ENCODE assay signal across 1 cellular context in the genomic region with DNA sequence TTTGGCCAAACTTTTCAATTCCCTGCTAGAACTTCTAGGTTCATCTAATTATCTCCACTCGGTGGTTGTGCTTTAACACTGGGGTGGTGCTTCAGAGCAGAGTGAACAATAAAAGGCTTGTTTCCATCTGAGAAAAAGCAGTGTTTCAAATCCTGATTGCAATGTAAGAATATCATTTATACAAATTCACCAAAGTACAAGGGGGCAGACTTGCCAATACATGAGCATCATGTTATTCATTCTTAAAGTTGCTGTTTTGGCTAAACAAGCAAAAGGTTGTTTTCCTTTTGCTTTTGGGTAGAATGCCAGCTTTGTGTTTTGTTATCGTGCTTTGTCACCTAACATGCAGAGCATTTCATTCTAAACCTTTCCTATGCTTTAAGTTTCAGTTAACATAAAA.
TF ChIP-seq lines count a peak whose summit lies in the region.

No MANE protein-coding gene starts in this region.

TF ChIP-seq in GM12878, 131 proteins besides CTCF, POLR2A, EP300 and RAD21 (continued from another document):
- TF ChIP-seq CBX5 (IDR thresholded peaks at IDR 0.05; ENCODE audit: low read depth) (no peak), PAX5 (IDR thresholded peaks at IDR 0.05; ENCODE audit: borderline replicate concordance, low read depth, low read length) (no peak), SMAD1 (IDR thresholded peaks at IDR 0.05; ENCODE audit: low read depth, partially characterized antibody) (no peak), CHD1 (IDR thresholded peaks at IDR 0.05; ENCODE audit: low read depth, low read length) (no peak), KAT2A (conservative IDR thresholded peaks at IDR 0.05; ENCODE audit: control insufficient read depth, low read depth, low read length) (no peak), MYC (IDR thresholded peaks at IDR 0.05; ENCODE audit: insufficient read depth, insufficient read length, insufficient replicate concordance, low read length, severe bottlenecking) (no peak), JUND (IDR thresholded peaks at IDR 0.05; ENCODE audit: low read depth, low read length) (no peak), GABPA (IDR thresholded peaks at IDR 0.05; ENCODE audit: low read depth) (no peak), CHD4 (IDR thresholded peaks at IDR 0.05) (no peak), SIN3A (IDR thresholded peaks at IDR 0.05; ENCODE audit: low read depth, low read length) (no peak), YBX1 (IDR thresholded peaks at IDR 0.05) (no peak), SUPT20H (IDR thresholded peaks at IDR 0.05; ENCODE audit: borderline replicate concordance, control insufficient read depth, low read depth, low read length) (no peak), PAX8 (IDR thresholded peaks at IDR 0.05) (no peak), CHD2 (IDR thresholded peaks at IDR 0.05; ENCODE audit: borderline replicate concordance, low read depth, low read length) (no peak)
- TF ChIP-seq, protein P1, sequence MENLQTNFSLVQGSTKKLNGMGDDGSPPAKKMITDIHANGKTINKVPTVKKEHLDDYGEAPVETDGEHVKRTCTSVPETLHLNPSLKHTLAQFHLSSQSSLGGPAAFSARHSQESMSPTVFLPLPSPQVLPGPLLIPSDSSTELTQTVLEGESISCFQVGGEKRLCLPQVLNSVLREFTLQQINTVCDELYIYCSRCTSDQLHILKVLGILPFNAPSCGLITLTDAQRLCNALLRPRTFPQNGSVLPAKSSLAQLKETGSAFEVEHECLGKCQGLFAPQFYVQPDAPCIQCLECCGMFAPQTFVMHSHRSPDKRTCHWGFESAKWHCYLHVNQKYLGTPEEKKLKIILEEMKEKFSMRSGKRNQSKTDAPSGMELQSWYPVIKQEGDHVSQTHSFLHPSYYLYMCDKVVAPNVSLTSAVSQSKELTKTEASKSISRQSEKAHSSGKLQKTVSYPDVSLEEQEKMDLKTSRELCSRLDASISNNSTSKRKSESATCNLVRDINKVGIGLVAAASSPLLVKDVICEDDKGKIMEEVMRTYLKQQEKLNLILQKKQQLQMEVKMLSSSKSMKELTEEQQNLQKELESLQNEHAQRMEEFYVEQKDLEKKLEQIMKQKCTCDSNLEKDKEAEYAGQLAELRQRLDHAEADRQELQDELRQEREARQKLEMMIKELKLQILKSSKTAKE (IDR thresholded peaks at IDR 0.05; ENCODE audit: low read depth, poor library complexity, severe bottlenecking) = no peak
- TF ChIP-seq, protein P2, sequence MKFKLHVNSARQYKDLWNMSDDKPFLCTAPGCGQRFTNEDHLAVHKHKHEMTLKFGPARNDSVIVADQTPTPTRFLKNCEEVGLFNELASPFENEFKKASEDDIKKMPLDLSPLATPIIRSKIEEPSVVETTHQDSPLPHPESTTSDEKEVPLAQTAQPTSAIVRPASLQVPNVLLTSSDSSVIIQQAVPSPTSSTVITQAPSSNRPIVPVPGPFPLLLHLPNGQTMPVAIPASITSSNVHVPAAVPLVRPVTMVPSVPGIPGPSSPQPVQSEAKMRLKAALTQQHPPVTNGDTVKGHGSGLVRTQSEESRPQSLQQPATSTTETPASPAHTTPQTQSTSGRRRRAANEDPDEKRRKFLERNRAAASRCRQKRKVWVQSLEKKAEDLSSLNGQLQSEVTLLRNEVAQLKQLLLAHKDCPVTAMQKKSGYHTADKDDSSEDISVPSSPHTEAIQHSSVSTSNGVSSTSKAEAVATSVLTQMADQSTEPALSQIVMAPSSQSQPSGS (IDR thresholded peaks at IDR 0.05; ENCODE audit: low read length) = no peak
- TF ChIP-seq, protein P3, sequence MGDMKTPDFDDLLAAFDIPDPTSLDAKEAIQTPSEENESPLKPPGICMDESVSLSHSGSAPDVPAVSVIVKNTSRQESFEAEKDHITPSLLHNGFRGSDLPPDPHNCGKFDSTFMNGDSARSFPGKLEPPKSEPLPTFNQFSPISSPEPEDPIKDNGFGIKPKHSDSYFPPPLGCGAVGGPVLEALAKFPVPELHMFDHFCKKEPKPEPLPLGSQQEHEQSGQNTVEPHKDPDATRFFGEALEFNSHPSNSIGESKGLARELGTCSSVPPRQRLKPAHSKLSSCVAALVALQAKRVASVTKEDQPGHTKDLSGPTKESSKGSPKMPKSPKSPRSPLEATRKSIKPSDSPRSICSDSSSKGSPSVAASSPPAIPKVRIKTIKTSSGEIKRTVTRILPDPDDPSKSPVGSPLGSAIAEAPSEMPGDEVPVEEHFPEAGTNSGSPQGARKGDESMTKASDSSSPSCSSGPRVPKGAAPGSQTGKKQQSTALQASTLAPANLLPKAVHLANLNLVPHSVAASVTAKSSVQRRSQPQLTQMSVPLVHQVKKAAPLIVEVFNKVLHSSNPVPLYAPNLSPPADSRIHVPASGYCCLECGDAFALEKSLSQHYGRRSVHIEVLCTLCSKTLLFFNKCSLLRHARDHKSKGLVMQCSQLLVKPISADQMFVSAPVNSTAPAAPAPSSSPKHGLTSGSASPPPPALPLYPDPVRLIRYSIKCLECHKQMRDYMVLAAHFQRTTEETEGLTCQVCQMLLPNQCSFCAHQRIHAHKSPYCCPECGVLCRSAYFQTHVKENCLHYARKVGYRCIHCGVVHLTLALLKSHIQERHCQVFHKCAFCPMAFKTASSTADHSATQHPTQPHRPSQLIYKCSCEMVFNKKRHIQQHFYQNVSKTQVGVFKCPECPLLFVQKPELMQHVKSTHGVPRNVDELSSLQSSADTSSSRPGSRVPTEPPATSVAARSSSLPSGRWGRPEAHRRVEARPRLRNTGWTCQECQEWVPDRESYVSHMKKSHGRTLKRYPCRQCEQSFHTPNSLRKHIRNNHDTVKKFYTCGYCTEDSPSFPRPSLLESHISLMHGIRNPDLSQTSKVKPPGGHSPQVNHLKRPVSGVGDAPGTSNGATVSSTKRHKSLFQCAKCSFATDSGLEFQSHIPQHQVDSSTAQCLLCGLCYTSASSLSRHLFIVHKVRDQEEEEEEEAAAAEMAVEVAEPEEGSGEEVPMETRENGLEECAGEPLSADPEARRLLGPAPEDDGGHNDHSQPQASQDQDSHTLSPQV (IDR thresholded peaks at IDR 0.05) = no peak
- TF ChIP-seq, protein P4, sequence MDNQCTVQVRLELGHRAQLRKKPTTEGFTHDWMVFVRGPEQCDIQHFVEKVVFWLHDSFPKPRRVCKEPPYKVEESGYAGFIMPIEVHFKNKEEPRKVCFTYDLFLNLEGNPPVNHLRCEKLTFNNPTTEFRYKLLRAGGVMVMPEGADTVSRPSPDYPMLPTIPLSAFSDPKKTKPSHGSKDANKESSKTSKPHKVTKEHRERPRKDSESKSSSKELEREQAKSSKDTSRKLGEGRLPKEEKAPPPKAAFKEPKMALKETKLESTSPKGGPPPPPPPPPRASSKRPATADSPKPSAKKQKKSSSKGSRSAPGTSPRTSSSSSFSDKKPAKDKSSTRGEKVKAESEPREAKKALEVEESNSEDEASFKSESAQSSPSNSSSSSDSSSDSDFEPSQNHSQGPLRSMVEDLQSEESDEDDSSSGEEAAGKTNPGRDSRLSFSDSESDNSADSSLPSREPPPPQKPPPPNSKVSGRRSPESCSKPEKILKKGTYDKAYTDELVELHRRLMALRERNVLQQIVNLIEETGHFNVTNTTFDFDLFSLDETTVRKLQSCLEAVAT (IDR thresholded peaks at IDR 0.05) = no peak
- TF ChIP-seq, protein P5, sequence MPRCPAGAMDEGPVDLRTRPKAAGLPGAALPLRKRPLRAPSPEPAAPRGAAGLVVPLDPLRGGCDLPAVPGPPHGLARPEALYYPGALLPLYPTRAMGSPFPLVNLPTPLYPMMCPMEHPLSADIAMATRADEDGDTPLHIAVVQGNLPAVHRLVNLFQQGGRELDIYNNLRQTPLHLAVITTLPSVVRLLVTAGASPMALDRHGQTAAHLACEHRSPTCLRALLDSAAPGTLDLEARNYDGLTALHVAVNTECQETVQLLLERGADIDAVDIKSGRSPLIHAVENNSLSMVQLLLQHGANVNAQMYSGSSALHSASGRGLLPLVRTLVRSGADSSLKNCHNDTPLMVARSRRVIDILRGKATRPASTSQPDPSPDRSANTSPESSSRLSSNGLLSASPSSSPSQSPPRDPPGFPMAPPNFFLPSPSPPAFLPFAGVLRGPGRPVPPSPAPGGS (IDR thresholded peaks at IDR 0.05; ENCODE audit: borderline replicate concordance, insufficient read depth, low read depth, low read length, poor library complexity, severe bottlenecking) = no peak
TF ChIP-seq in GM12878: peak in this region for 0.
